Comparison of ENCODE assay signal across 20 cellular contexts in the genomic region with DNA sequence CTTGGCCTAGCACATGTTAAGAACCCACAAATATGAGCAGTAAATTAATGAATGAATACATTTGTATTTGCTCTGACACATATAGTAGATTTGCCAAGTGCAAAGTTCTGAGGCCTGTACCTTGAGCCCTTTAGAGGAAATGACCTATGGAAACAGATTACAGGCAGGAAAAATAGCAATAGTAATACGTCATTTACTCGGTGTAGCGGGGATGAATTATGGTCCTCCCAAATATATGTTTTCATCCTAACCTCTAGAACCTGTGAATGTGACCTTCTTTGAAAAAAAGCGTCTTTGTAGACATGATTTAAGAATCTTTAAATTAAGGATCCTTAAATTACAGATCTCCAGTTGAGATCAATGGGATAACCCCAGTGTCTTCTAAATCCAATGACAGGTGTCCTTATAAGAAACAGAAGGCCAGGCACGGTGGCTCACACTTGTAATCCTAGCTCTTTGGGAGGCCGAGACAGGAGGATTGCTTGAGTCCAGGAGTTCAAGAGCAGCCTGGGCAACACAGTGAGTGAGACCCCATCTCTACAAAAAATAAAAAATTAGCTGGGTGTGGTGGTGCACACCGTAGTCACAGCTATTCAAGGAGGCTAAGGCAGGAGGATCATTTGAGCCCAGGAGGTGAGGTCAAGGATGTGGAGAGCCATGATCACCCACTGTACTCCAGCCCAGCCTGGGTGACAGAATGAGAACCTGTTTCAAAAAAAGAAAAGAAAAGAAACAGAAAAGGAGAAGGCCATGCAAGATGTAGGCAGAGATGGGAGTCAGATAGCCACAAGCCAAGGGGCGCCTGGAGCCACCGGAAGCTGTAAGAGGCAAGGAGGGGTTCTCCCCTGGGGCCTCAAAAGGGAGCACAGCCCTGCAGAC. TPM values are rescaled to one million over a fixed set of nuclear protein-coding genes. Genes with fewer than 3 reads are reported as not detected.
DNase-seq lines count a peak whose midpoint lies in the region; ATAC-seq, FAIRE-seq and TF ChIP-seq lines count a peak whose summit lies in the region.
"Had no signal": no experiment of that assay in that cellular context is flagged by ENCODE, and none has a peak within 500 bp of the region (broad histone marks: within the 10 kb centered on the region; RNA-seq: fewer than 3 reads in every experiment).

No MANE protein-coding gene starts in this region.

- in situ Hi-C loops in HepG2 (cut with HindIII; ENCODE audit: extremely low pct_ligation_motif_present, low pct_unique_long_range_greater_than_20kb): no loop called here

- BruUV-seq in HepG2 (replicated peaks; lab: Mats Ljungman, UMichigan): no TSS peak

- H3K79me2 ChIP-seq in HepG2 (ENCODE audit: insufficient read depth, low read length) (no peaks in the 10 kb centered on the region), OCI-LY3 (ENCODE audit: low read length) (no peaks in the 10 kb centered on the region)

- CTCF ChIA-PET in HepG2 (lab: Yijun Ruan, JAX; ENCODE audit: low intra/inter-chr PET ratio, low total read pairs): interaction anchor here (2.6 kb wide), 1 partner anchor 22 kb away, joined by 8 read pairs; no protein-coding TSS in a partner anchor

- H3K9me3 ChIP-seq in HepG2 (ENCODE audit: low read length) (no peaks in the 10 kb centered on the region), right lobe of liver (no peaks in the 10 kb centered on the region), OCI-LY3 (ENCODE audit: insufficient read depth, low read length) (no peaks in the 10 kb centered on the region)

- FAIRE-seq in HepG2 (lab: Jason Lieb, UNC): peak; percentile 21
- FAIRE-seq: colon, D721Med, K562 had no signal

- peak overlapping the region; percentile 44 for H2AFZ ChIP-seq in HepG2 (ENCODE audit: low read length)
- H2AFZ ChIP-seq in OCI-LY3 (ENCODE audit: low read depth, low read length): no peak overlapping the region

- ATAC-seq in HepG2: peak; percentile 68
- ATAC-seq in right lobe of liver: no peak
- ATAC-seq: naive thymus-derived CD8-positive, alpha-beta T cell; right cardiac atrium had no signal

- TF ChIP-seq RAD21 in HepG2 (CRISPR knock-in tag; IDR thresholded peaks at IDR 0.05): no peak

- POLR2A ChIA-PET in HepG2 (lab: Yijun Ruan, JAX): interaction anchor here (1.1 to 12.1 kb wide), 12 partner anchors 8 to 307 kb away, joined by 3 to 239 read pairs (median 4); partner anchors contain the start of genes ARL6IP1 and TMC7

- peak overlapping the region; percentile 91 for H3K4me2 ChIP-seq in HepG2 (ENCODE audit: low read depth, low read length)
- peak overlapping the region; percentile 54; the same call in 1 of the 2 replicates for H3K4me2 ChIP-seq in OCI-LY3 (ENCODE audit: low read length)

- peaks cover 92% of the 10 kb centered on the region for H3K4me1 ChIP-seq in HepG2 (ENCODE audit: insufficient read depth, low read length)
- H3K4me1 ChIP-seq in right lobe of liver: peaks cover 0 to 25% (median 9%) of the 10 kb centered on the region in 4 donors
- H3K4me1 ChIP-seq in OCI-LY3 (ENCODE audit: low read length): peaks cover 14% of the 10 kb centered on the region

- WGBS in HepG2 (ENCODE audit: low lambda C conversion rate): 9% methylated on average over 9 of the region's 9 CpGs
- WGBS in right lobe of liver (ENCODE audit: insufficient coverage, low coverage, low lambda C conversion rate, missing lambda C conversion rate): 81% methylated on average over 9 of the region's 9 CpGs

- DNase-seq in HepG2 (ENCODE audit: low spot score) (peak; percentile 95), right lobe of liver (no peak), glomerular visceral epithelial cell (ENCODE audit: extremely low spot score) (peak; percentile 28), NCI-H2107 treated with DMSO at 0.1 percent for 48 hours (lab: John Stamatoyannopoulos, UW; ENCODE audit: unreplicated experiment) (no peak), OCI-M1 (lab: John Stamatoyannopoulos, UW) (no peak), NCI-H128 (lab: John Stamatoyannopoulos, UW; ENCODE audit: unreplicated experiment) (no peak), NOMO-1 (lab: John Stamatoyannopoulos, UW; ENCODE audit: unreplicated experiment in 2 of 2) (no peak)
- DNase-seq: activated CD4-positive, alpha-beta T cell treated with anti-CD3 and anti-CD28 coated beads, Interleukin-2, amount 10 ng/mL, durations not matched to agents 7 days and 5 days; activated effector memory CD4-positive, alpha-beta T cell treated with Interleukin-2 at 50 U/mL for 16 hours; C1 segment of cervical spinal cord; naive thymus-derived CD8-positive, alpha-beta T cell; NCI-H1930; NCI-H446; T-helper 2 cell had no signal

- H3K27ac ChIP-seq in HepG2 (ENCODE audit: extremely low read length, insufficient read depth, low read length) (peak overlapping the region; percentile 82), right lobe of liver (no peak overlapping the region), OCI-LY3 (ENCODE audit: low read length) (no peak overlapping the region)
- H3K27ac ChIP-seq: VCaP had no signal

- H4K20me1 ChIP-seq in HepG2 (ENCODE audit: insufficient read depth, low read length) (no peaks in the 10 kb centered on the region), OCI-LY3 (ENCODE audit: insufficient read depth, low read length) (no peaks in the 10 kb centered on the region)

- intact Hi-C loops in HepG2 (cut with micrococcal nuclease; ENCODE audit: unreplicated experiment) (loop anchor here (2.0 to 10.0 kb wide), 2 partner anchors 22 to 1316 kb away; no protein-coding TSS in a partner anchor), right lobe of liver (cut with DNase I) (no loop called here)

- peaks cover 0 to 9% of the 10 kb centered on the region in 2 experiments; a peak in 3 of 5 replicates for H3K27me3 ChIP-seq in HepG2 (ENCODE audit: control insufficient read depth in 1 of 2, insufficient read depth in 2 of 2, low read length in 2 of 2)
- H3K27me3 ChIP-seq in right lobe of liver: no peaks in the 10 kb centered on the region
- no peaks in the 10 kb centered on the region for H3K27me3 ChIP-seq in OCI-LY3 (ENCODE audit: low read depth, low read length)

- peak overlapping the region; percentile 27 to 56 (median 37); a peak in 5 of 6 replicates for H3K4me3 ChIP-seq in HepG2 (replicated peaks in 1 of 3; ENCODE audit: insufficient read depth in 1 of 3, low read depth in 2 of 3, low read length in 3 of 3)
- H3K4me3 ChIP-seq in right lobe of liver: no peak overlapping the region
- no peak overlapping the region for H3K4me3 ChIP-seq in OCI-LY3 (ENCODE audit: low read length)
- H3K4me3 ChIP-seq: K562 had no signal

- TF ChIP-seq CTCF in HepG2 (CRISPR knock-in tag; IDR thresholded peaks at IDR 0.05) (no peak), right lobe of liver (IDR thresholded peaks at IDR 0.05) (no peak), OCI-LY3 (IDR thresholded peaks at IDR 0.05; ENCODE audit: low read depth, low read length) (no peak)

- H3K9ac ChIP-seq in HepG2 (ENCODE audit: insufficient read depth, low read depth, low read length): peak overlapping the region; percentile 72
- H3K9ac ChIP-seq in OCI-LY3 (ENCODE audit: low read length): no peak overlapping the region

- TF ChIP-seq EP300 in HepG2 (IDR thresholded peaks at IDR 0.05; ENCODE audit: low read depth in 2 of 2, low read length in 2 of 2) (peak; percentile 60 to 75; a peak in 3 of 4 replicates), HepG2 (CRISPR knock-in tag; IDR thresholded peaks at IDR 0.05; ENCODE audit: borderline replicate concordance) (peak; percentile 61)

- H3K36me3 ChIP-seq in HepG2 (replicated peaks in 1 of 2; ENCODE audit: control insufficient read depth in 1 of 2, insufficient read depth in 2 of 2, low read length in 2 of 2): no peaks in the 10 kb centered on the region
- H3K36me3 ChIP-seq in right lobe of liver: no peaks in the 10 kb centered on the region
- no peaks in the 10 kb centered on the region for H3K36me3 ChIP-seq in OCI-LY3 (replicated peaks; ENCODE audit: low read depth, low read length)

- TF ChIP-seq POLR2A in HepG2 (IDR thresholded peaks at IDR 0.05; ENCODE audit: insufficient read depth in 1 of 2, low read depth in 2 of 2, low read length in 2 of 2): 0 out of 4 replicates have a peak, but pooled peaks of 1 of the 2 experiments have one; percentile 20
- TF ChIP-seq POLR2A in right lobe of liver (IDR thresholded peaks at IDR 0.05): no peak

RNA-seq across cellular contexts. Expression of gene ITPRIPL2, which starts 5.1 kb away (rescaled TPM):
- total RNA-seq in HepG2 (2016; rRNA removed; fragmentation: Illumina TruSeq; extraction: Trizol) (11.7 and 12.6 TPM in 2 replicates), right lobe of liver (10 to 100 TPM; 12.2 to 23.5 (median 17.7) TPM)
- 1.3 and 1.4 TPM in 2 replicates for total RNA-seq in HepG2 (2016; cell fraction: cytosol; rRNA removed; fragmentation: Illumina TruSeq; extraction: Trizol; ENCODE audit: low read depth)
- 9.9 and 12.5 TPM in 2 replicates for total RNA-seq in HepG2 (2016; cell fraction: insoluble cytoplasmic fraction; rRNA removed; fragmentation: Illumina TruSeq; extraction: Trizol)
- 6.5 and 6.9 TPM in 2 replicates for total RNA-seq in HepG2 (2016; cell fraction: membrane; rRNA removed; fragmentation: Illumina TruSeq; extraction: Trizol)
- total RNA-seq in HepG2 (2016; cell fraction: nucleus; rRNA removed; fragmentation: Illumina TruSeq; extraction: Trizol): 12.3 and 13.3 TPM in 2 replicates
- 5.9 and 7.6 TPM in 2 replicates for polyA plus RNA-seq in HepG2 (2011; rRNA removed)
- polyA plus RNA-seq in HepG2 (2011; cell fraction: cytosol; rRNA removed): 5.4 and 6.5 TPM in 2 replicates
- polyA plus RNA-seq in HepG2 (2011; cell fraction: nucleus; rRNA removed): 13.1 and 13.2 TPM in 2 replicates
- 4.2 and 5.8 TPM in 2 replicates for polyA plus RNA-seq in HepG2 (2012)
- polyA plus RNA-seq in HepG2 (2016; cell fraction: cytosol; fragmentation: Illumina TruSeq; extraction: Trizol; ENCODE audit: low read depth): 0.55 and 0.58 TPM in 2 replicates
- 4.7 and 5.5 TPM in 2 replicates for polyA plus RNA-seq in HepG2 (2016; cell fraction: insoluble cytoplasmic fraction; fragmentation: Illumina TruSeq; extraction: Trizol; ENCODE audit: low read depth)
- polyA plus RNA-seq in HepG2 (2016; cell fraction: membrane; fragmentation: Illumina TruSeq; extraction: Trizol; ENCODE audit: low read depth): 1.4 and 1.5 TPM in 2 replicates
- 10.7 and 12.0 TPM in 2 replicates for polyA plus RNA-seq in HepG2 (2016; cell fraction: nucleus; fragmentation: Illumina TruSeq; extraction: Trizol; ENCODE audit: insufficient read depth, low read depth)
- 13.8 and 32.7 TPM in 2 replicates for polyA minus RNA-seq in HepG2 (2011; rRNA and poly(A)+ RNA removed; ENCODE audit: low replicate concordance)
- polyA minus RNA-seq in HepG2 (2011; cell fraction: cytosol; rRNA and poly(A)+ RNA removed): 17.7 TPM in 2 replicates
- 13.6 and 16.7 TPM in 2 replicates for polyA minus RNA-seq in HepG2 (2011; cell fraction: nucleus; rRNA and poly(A)+ RNA removed)

RNA-seq across cellular contexts. Expression of gene COQ7, which starts 41.2 kb away (rescaled TPM):
- total RNA-seq in HepG2 (2016; rRNA removed; fragmentation: Illumina TruSeq; extraction: Trizol) (45.7 and 50.6 TPM in 2 replicates), right lobe of liver (10 to 100 TPM in 3 of 6 experiments, 1 to 10 TPM in 3; 7.9 to 11.3 (median 9.9) TPM)
- 8.3 and 9.3 TPM in 2 replicates for total RNA-seq in HepG2 (2016; cell fraction: cytosol; rRNA removed; fragmentation: Illumina TruSeq; extraction: Trizol; ENCODE audit: low read depth)
- total RNA-seq in HepG2 (2016; cell fraction: insoluble cytoplasmic fraction; rRNA removed; fragmentation: Illumina TruSeq; extraction: Trizol): 42.0 and 58.8 TPM in 2 replicates
- total RNA-seq in HepG2 (2016; cell fraction: membrane; rRNA removed; fragmentation: Illumina TruSeq; extraction: Trizol): 17.4 and 19.5 TPM in 2 replicates
- total RNA-seq in HepG2 (2016; cell fraction: nucleus; rRNA removed; fragmentation: Illumina TruSeq; extraction: Trizol): 25.7 and 30.2 TPM in 2 replicates
- polyA plus RNA-seq in HepG2 (2011; rRNA removed): 16.3 and 20.1 TPM in 2 replicates
- polyA plus RNA-seq in HepG2 (2011; cell fraction: cytosol; rRNA removed): 22.4 and 24.8 TPM in 2 replicates
- 21.8 and 23.8 TPM in 2 replicates for polyA plus RNA-seq in HepG2 (2011; cell fraction: nucleus; rRNA removed)
- 20.0 and 27.9 TPM in 2 replicates for polyA plus RNA-seq in HepG2 (2012)
- polyA plus RNA-seq in HepG2 (2016; cell fraction: cytosol; fragmentation: Illumina TruSeq; extraction: Trizol; ENCODE audit: low read depth): 8.7 and 10.9 TPM in 2 replicates
- polyA plus RNA-seq in HepG2 (2016; cell fraction: insoluble cytoplasmic fraction; fragmentation: Illumina TruSeq; extraction: Trizol; ENCODE audit: low read depth): 48.9 and 53.9 TPM in 2 replicates
- 14.7 and 15.1 TPM in 2 replicates for polyA plus RNA-seq in HepG2 (2016; cell fraction: membrane; fragmentation: Illumina TruSeq; extraction: Trizol; ENCODE audit: low read depth)
- 39.3 and 45.1 TPM in 2 replicates for polyA plus RNA-seq in HepG2 (2016; cell fraction: nucleus; fragmentation: Illumina TruSeq; extraction: Trizol; ENCODE audit: insufficient read depth, low read depth)
- 14.1 and 24.6 TPM in 2 replicates for polyA minus RNA-seq in HepG2 (2011; rRNA and poly(A)+ RNA removed; ENCODE audit: low replicate concordance)
- 13.8 and 14.6 TPM in 2 replicates for polyA minus RNA-seq in HepG2 (2011; cell fraction: cytosol; rRNA and poly(A)+ RNA removed)
- polyA minus RNA-seq in HepG2 (2011; cell fraction: nucleus; rRNA and poly(A)+ RNA removed): 52.5 and 60.9 TPM in 2 replicates

RNA-seq across cellular contexts. Expression of gene SYT17, which starts 59.4 kb away (rescaled TPM):
- total RNA-seq in HepG2 (2016; rRNA removed; fragmentation: Illumina TruSeq; extraction: Trizol): 0.14 TPM in 1 of 2 replicates, not detected in the other
- not detected in 2 replicates for total RNA-seq in HepG2 (2016; cell fraction: cytosol; rRNA removed; fragmentation: Illumina TruSeq; extraction: Trizol; ENCODE audit: low read depth)
- total RNA-seq in HepG2 (2016; cell fraction: insoluble cytoplasmic fraction; rRNA removed; fragmentation: Illumina TruSeq; extraction: Trizol): not detected in 2 replicates
- not detected in 2 replicates for total RNA-seq in HepG2 (2016; cell fraction: membrane; rRNA removed; fragmentation: Illumina TruSeq; extraction: Trizol)
- 0.34 TPM in 1 of 2 replicates, not detected in the other for total RNA-seq in HepG2 (2016; cell fraction: nucleus; rRNA removed; fragmentation: Illumina TruSeq; extraction: Trizol)
- 0.44 and 0.85 TPM in 2 replicates for polyA plus RNA-seq in HepG2 (2011; rRNA removed)
- polyA plus RNA-seq in HepG2 (2011; cell fraction: cytosol; rRNA removed): 0.12 and 0.22 TPM in 2 replicates
- polyA plus RNA-seq in HepG2 (2011; cell fraction: nucleus; rRNA removed): 0.50 and 1.0 TPM in 2 replicates
- polyA plus RNA-seq in HepG2 (2012): 0.07 TPM in 1 of 2 replicates, not detected in the other
- polyA plus RNA-seq in HepG2 (2016; cell fraction: cytosol; fragmentation: Illumina TruSeq; extraction: Trizol; ENCODE audit: low read depth): 0.08 TPM in 1 of 2 replicates, not detected in the other
- polyA plus RNA-seq in HepG2 (2016; cell fraction: insoluble cytoplasmic fraction; fragmentation: Illumina TruSeq; extraction: Trizol; ENCODE audit: low read depth): not detected in 2 replicates
- polyA plus RNA-seq in HepG2 (2016; cell fraction: membrane; fragmentation: Illumina TruSeq; extraction: Trizol; ENCODE audit: low read depth): 0.16 TPM in 1 of 2 replicates, not detected in the other
- 0.67 TPM in 1 of 2 replicates, not detected in the other for polyA plus RNA-seq in HepG2 (2016; cell fraction: nucleus; fragmentation: Illumina TruSeq; extraction: Trizol; ENCODE audit: insufficient read depth, low read depth)
- 0.56 and 0.72 TPM in 2 replicates for polyA minus RNA-seq in HepG2 (2011; rRNA and poly(A)+ RNA removed; ENCODE audit: low replicate concordance)
- not detected in 2 replicates for polyA minus RNA-seq in HepG2 (2011; cell fraction: cytosol; rRNA and poly(A)+ RNA removed)
- 0.13 and 1.1 TPM in 2 replicates for polyA minus RNA-seq in HepG2 (2011; cell fraction: nucleus; rRNA and poly(A)+ RNA removed)
- total RNA-seq in right lobe of liver: 10 to 100 TPM in 3 of 6 experiments, 1 to 10 TPM in 3; 8.2 to 14.1 (median 9.5) TPM
- total RNA-seq: activated CD4-positive, alpha-beta T cell treated with anti-CD3 and anti-CD28 coated beads, Interleukin-2, amount 10 ng/mL, durations not matched to agents 7 days and 5 days; K562 had no signal
- polyA plus RNA-seq: K562; naive thymus-derived CD8-positive, alpha-beta T cell had no signal

Comparison
In these comparisons a context has a peak if more than half of its experiments do, and no peak if none do; other contexts are left out.
1. DNase-seq: peak in HepG2 (single experiment) and glomerular visceral epithelial cell (single experiment); none in right lobe of liver (0 of 3), NCI-H2107 treated with DMSO at 0.1 percent for 48 hours (single experiment), OCI-M1 (single experiment), NCI-H128 (single experiment) and NOMO-1 (0 of 2).
2. H3K4me3 ChIP-seq: peak in HepG2 (3 of 3); none in right lobe of liver (0 of 3) and OCI-LY3 (single experiment).